20 cellular contexts compared by ENCODE assay signal in genomic region chr13:32039488-32040013, GRCh38.
"Had no signal": no experiment of that assay in that cellular context is flagged by ENCODE, and none has a peak within 500 bp of the region (broad histone marks: within the 10 kb centered on the region; RNA-seq: fewer than 3 reads in every experiment).

No MANE protein-coding gene starts in this region.

- H3K27me3 ChIP-seq: cardiac muscle cell, gastroesophageal sphincter, neural progenitor cell, tibial nerve had no signal

- H3K4me3 Mint-ChIP-seq: activated CD8-positive, alpha-beta T cell treated with anti-CD3 and anti-CD28 coated beads, Interleukin-2, amount 10 ng/mL, durations not matched to agents 7 days and 5 days; activated naive CD8-positive, alpha-beta T cell treated with anti-CD3 and anti-CD28 coated beads, Interleukin-2, amount 50 U/mL, for 24 hours; neural progenitor cell had no signal

- H3K36me3 ChIP-seq: cardiac muscle cell, gastroesophageal sphincter, neural progenitor cell, tibial nerve had no signal

- DNase-seq: activated CD4-positive, alpha-beta T cell treated with anti-CD3 and anti-CD28 coated beads for 48 hours; activated CD8-positive, alpha-beta memory T cell treated with anti-CD3 and anti-CD28 coated beads, Interleukin-2, amount 50 U/mL, for 48 hours; activated CD8-positive, alpha-beta T cell treated with anti-CD3 and anti-CD28 coated beads, Interleukin-2, amount 10 ng/mL, durations not matched to agents 7 days and 5 days; activated naive CD4-positive, alpha-beta T cell treated with Interleukin-2 at 50 U/mL for 16 hours; activated naive CD8-positive, alpha-beta T cell treated with anti-CD3 and anti-CD28 coated beads, Interleukin-2, amount 50 U/mL, for 24 hours; effector CD4-positive, alpha-beta T cell; kidney; left ventricle myocardium superior; mesenchymal stem cell; retina; stimulated activated CD4-positive, alpha-beta T cell treated with anti-CD3 and anti-CD28 coated beads, Interleukin-4, amount 100 ng/mL, for 4 hours; T1000 had no signal

- H3K9me3 ChIP-seq: gastroesophageal sphincter, tibial nerve had no signal

- H3K27ac Mint-ChIP-seq: activated CD8-positive, alpha-beta T cell treated with anti-CD3 and anti-CD28 coated beads, Interleukin-2, amount 10 ng/mL, durations not matched to agents 7 days and 5 days; activated naive CD8-positive, alpha-beta T cell treated with anti-CD3 and anti-CD28 coated beads, Interleukin-2, amount 50 U/mL, for 24 hours; neural progenitor cell had no signal

- FAIRE-seq: astrocyte, colon, kidney had no signal

- H3K4me3 ChIP-seq: cardiac muscle cell, gastroesophageal sphincter, neural progenitor cell, skin epidermis, tibial nerve had no signal

- H3K27ac ChIP-seq: cardiac muscle cell, gastroesophageal sphincter, neural progenitor cell, parathyroid adenoma, skin epidermis, tibial nerve had no signal

- ATAC-seq: activated CD8-positive, alpha-beta T cell treated with anti-CD3 and anti-CD28 coated beads, Interleukin-2, amount 10 ng/mL, durations not matched to agents 7 days and 5 days; activated naive CD8-positive, alpha-beta T cell treated with anti-CD3 and anti-CD28 coated beads, Interleukin-2, amount 50 U/mL, for 24 hours; gastroesophageal sphincter; left ventricle myocardium superior had no signal

- H3K4me1 Mint-ChIP-seq: neural progenitor cell had no signal

- H3K9me3 Mint-ChIP-seq: activated naive CD8-positive, alpha-beta T cell treated with anti-CD3 and anti-CD28 coated beads, Interleukin-2, amount 50 U/mL, for 24 hours; neural progenitor cell had no signal
